8 cellular contexts compared by ENCODE assay signal in genomic region chr1:154627247-154628121, GRCh38. TPM values are rescaled to one million over a fixed set of nuclear protein-coding genes. Genes with fewer than 3 reads are reported as not detected.
DNase-seq lines count a peak whose midpoint lies in the region; FAIRE-seq and TF ChIP-seq lines count a peak whose summit lies in the region.

No MANE protein-coding gene starts in this region.

- peaks cover 38% of the 10 kb centered on the region for H3F3A ChIP-seq in GM23248 (ENCODE audit: insufficient read depth)

- in situ Hi-C loops in GM23248 (cut with MboI) = no loop called here

- TF ChIP-seq CTCF in D721Med (IDR thresholded peaks at IDR 0.05; ENCODE audit: insufficient read depth, missing control alignments) = peak; percentile 1
- TF ChIP-seq CTCF in stomach (IDR thresholded peaks at IDR 0.05) = peak in 1 of 7 experiments; percentile 15

- TF ChIP-seq POLR2A in stomach (IDR thresholded peaks at IDR 0.05) = no peak

- no peaks in the 10 kb centered on the region for H3K9me2 ChIP-seq in GM23248 (ENCODE audit: insufficient read depth)

- H3K9me3 ChIP-seq in GM23248 (ENCODE audit: low read depth) = no peaks in the 10 kb centered on the region
- peaks cover 4% of the 10 kb centered on the region; the same call in 1 of the 2 replicates for H3K9me3 ChIP-seq in SJSA1 (replicated peaks)
- no peaks in the 10 kb centered on the region for H3K9me3 ChIP-seq in neuron (ENCODE audit: low read length)
- H3K9me3 ChIP-seq in stomach = peaks cover 0 to 4% (median 0%) of the 10 kb centered on the region in 4 donors

- H3K36me3 ChIP-seq in GM23248 (ENCODE audit: low read depth) (no peaks in the 10 kb centered on the region), SJSA1 (peaks cover 17% of the 10 kb centered on the region), neuron (ENCODE audit: insufficient read depth, low read length) (peaks cover 4% of the 10 kb centered on the region), stomach (peaks cover 0 to 3% (median 0%) of the 10 kb centered on the region in 4 donors)

- H3K27ac ChIP-seq in GM23248 (peak overlapping the region; percentile 96), SJSA1 (peak overlapping the region; percentile 88), stomach (peak overlapping the region; percentile 74 to 98 (median 92))

- TF ChIP-seq EP300 in stomach (IDR thresholded peaks at IDR 0.05) = no peak

- H3K4me1 ChIP-seq in GM23248 (ENCODE audit: insufficient read depth) = peaks cover 32% of the 10 kb centered on the region
- peaks cover 26% of the 10 kb centered on the region for H3K4me1 ChIP-seq in SJSA1 (replicated peaks)
- H3K4me1 ChIP-seq in neuron (ENCODE audit: insufficient read depth, low read length) = peaks cover 4% of the 10 kb centered on the region
- H3K4me1 ChIP-seq in stomach = peaks cover 7 to 43% (median 24%) of the 10 kb centered on the region in 4 donors

- peaks cover 47% of the 10 kb centered on the region for H3K79me2 ChIP-seq in GM23248 (ENCODE audit: insufficient read depth)

- intact Hi-C loops in stomach (cut with DNase I; ENCODE audit: low total_unique reads) = no loop called here

- WGBS in GM23248 (ENCODE audit: low coverage in 1 of 2, low lambda C conversion rate in 2 of 2, missing lambda C conversion rate in 2 of 2), 2 experiments = 1 to 2% methylated on average over 56 to 65 of the region's 71 CpGs
- 0 to 1% (median 1%) methylated on average over 35 to 71 of the region's 71 CpGs for WGBS in stomach, 5 donors

- H3K4me3 ChIP-seq in GM23248 (peak overlapping the region; percentile 92), SJSA1 (peak overlapping the region; percentile 92), neuron (ENCODE audit: low read length) (peak overlapping the region; percentile 71), stomach (peak overlapping the region; percentile 84 to 98 (median 92))

- peaks cover 10% of the 10 kb centered on the region; the same call in 1 of the 2 replicates for H3K27me3 ChIP-seq in GM23248 (replicated peaks; ENCODE audit: insufficient read depth)
- H3K27me3 ChIP-seq in SJSA1 (replicated peaks) = 0 out of 2 replicates have a peak, but pooled peaks cover 2% of the 10 kb centered on the region
- H3K27me3 ChIP-seq in neuron (ENCODE audit: insufficient read depth, low read length) = no peaks in the 10 kb centered on the region
- H3K27me3 ChIP-seq in stomach = no peaks in the 10 kb centered on the region

- H2AFZ ChIP-seq in GM23248 (peak overlapping the region; percentile 97), neuron (ENCODE audit: low read depth, low read length) (peak overlapping the region; percentile 73)

- H3K4me2 ChIP-seq in GM23248 (ENCODE audit: unreplicated experiment) = peak overlapping the region; percentile 96

- DNase-seq in D721Med (ENCODE audit: insufficient read length, low spot score) (no peak), GM23248 (peak; percentile 88), MV-4-11 (lab: John Stamatoyannopoulos, UW) (peak; percentile 74), SJSA1 (ENCODE audit: low read depth in 1 of 2, low spot score in 2 of 2) (peak; percentile 74 to 92), frontal cortex (ENCODE audit: low spot score in 2 of 2) (peak; percentile 71), stomach (peak; percentile 92)
- DNase-seq in activated naive CD4-positive, alpha-beta T cell treated with Interleukin-2 at 50 U/mL for 16 hours = peak; percentile 94

- H4K20me1 ChIP-seq in GM23248 (ENCODE audit: insufficient read depth) = no peaks in the 10 kb centered on the region; the same call in 1 of the 2 replicates

- FAIRE-seq in D721Med (lab: Jason Lieb, UNC) (peak; percentile 32), frontal cortex (lab: Jason Lieb, UNC) (no peak)

- peak overlapping the region; percentile 98 for H3K9ac ChIP-seq in GM23248

RNA-seq across cellular contexts. Expression of gene ADAR, which starts 19.5 kb away (rescaled TPM):
- 71.3 and 84.6 TPM in 2 replicates for total RNA-seq in GM23248 (2014; rRNA removed; shearing (Covaris generic))
- polyA plus RNA-seq in GM23248 (2016; fragmentation: Nextera tagmentation; extraction: Ambion mirVana) (61.2 and 61.3 TPM in 2 replicates), stomach (10 to 100 TPM; 23.6 to 31.3 (median 26.8) TPM)
- 54.4 and 82.6 TPM in 2 replicates for total RNA-seq in SJSA1 (2014; rRNA removed; shearing (Covaris generic))
- total RNA-seq in frontal cortex (63.2 TPM), stomach (100 to 1,000 TPM in 3 of 5 donors, 10 to 100 TPM in 2; 35.6 to 173 (median 110) TPM)

RNA-seq across cellular contexts. Expression of gene CHRNB2, which starts 59.9 kb away (rescaled TPM):
- total RNA-seq in GM23248 (2014; rRNA removed; shearing (Covaris generic)) = not detected in 2 replicates
- polyA plus RNA-seq in GM23248 (2016; fragmentation: Nextera tagmentation; extraction: Ambion mirVana) (not detected in 2 replicates), stomach (under 1 TPM in 2 of 3 donors, not detected in 1; 0.12 to 0.38 TPM)
- not detected in 2 replicates for total RNA-seq in SJSA1 (2014; rRNA removed; shearing (Covaris generic))
- total RNA-seq in frontal cortex (17.9 TPM), stomach (under 1 TPM in 2 of 5 donors, not detected in 3; under 0.01 to 0.37 TPM)

Comparison
In these comparisons a context has a peak if more than half of its experiments do, and no peak if none do; other contexts are left out.
1. RNA of gene CHRNB2, which starts 59.9 kb away (total RNA-seq): 17.9 TPM in frontal cortex (single experiment); not detected in GM23248, not detected in SJSA1 and under 0.01 to 0.37 TPM in stomach; every median in the first group is over 10 times any median in the second.
2. Peak in every context shown above with its lines, with median percentiles within 50 percentile points of each other: H3K27ac ChIP-seq and H3K4me3 ChIP-seq.